In genomic region chr1:112322983-112323678, GRCh38 we compare ENCODE assay signal across 1 cellular context.
A peak's percentile ranks its signal among the peaks of the same experiment; 100 is the strongest.
TF ChIP-seq lines count a peak whose summit lies in the region.

No MANE protein-coding gene starts in this region.

TF ChIP-seq in K562, 482 proteins besides CTCF, POLR2A, EP300 and RAD21 (continued from another document):
- no peak for TF ChIP-seq NR4A1 (CRISPR knock-in tag; IDR thresholded peaks at IDR 0.05)
- no peak for TF ChIP-seq NR4A1 (tag; IDR thresholded peaks at IDR 0.05)
- peak; percentile 82; the same call in 1 of the 2 replicates for TF ChIP-seq ZNF589 (CRISPR knock-in tag; IDR thresholded peaks at IDR 0.05; ENCODE audit: low read depth)
- TF ChIP-seq ZNF444 (CRISPR knock-in tag; IDR thresholded peaks at IDR 0.05), result no peak
- TF ChIP-seq GATAD2B (IDR thresholded peaks at IDR 0.05; ENCODE audit: borderline replicate concordance), result no peak
- no peak for TF ChIP-seq HMBOX1 (IDR thresholded peaks at IDR 0.05)
- no peak for TF ChIP-seq PTBP1 (IDR thresholded peaks at IDR 0.05; ENCODE audit: low read depth, low read length)
- peak; percentile 37; the same call in 1 of the 2 replicates for TF ChIP-seq CBFA2T3 (IDR thresholded peaks at IDR 0.05)
- peak in 1 of 2 experiments; percentile 45; a peak in 1 of 4 replicates for TF ChIP-seq RCOR1 (IDR thresholded peaks at IDR 0.05; ENCODE audit: borderline replicate concordance in 1 of 2, low read depth in 2 of 2, low read length in 2 of 2)
- TF ChIP-seq TFAP4 (CRISPR knock-in tag; IDR thresholded peaks at IDR 0.05; ENCODE audit: borderline replicate concordance), result peak; percentile 24; the same call in 1 of the 2 replicates
- no peak for TF ChIP-seq ZSCAN32 (CRISPR knock-in tag; IDR thresholded peaks at IDR 0.05)
- peak; percentile 70 for TF ChIP-seq SMAD4 (CRISPR knock-in tag; conservative IDR thresholded peaks at IDR 0.05)
- TF ChIP-seq MGA (IDR thresholded peaks at IDR 0.05), result peak; percentile 40
- no peak for TF ChIP-seq POLR3A (IDR thresholded peaks at IDR 0.05; ENCODE audit: borderline replicate concordance, extremely low read depth, insufficient read depth, insufficient read length)
- TF ChIP-seq ZBTB40 (IDR thresholded peaks at IDR 0.05), result no peak
- TF ChIP-seq ZBTB40 (CRISPR knock-in tag; IDR thresholded peaks at IDR 0.05), result no peak
- TF ChIP-seq TEAD4 (IDR thresholded peaks at IDR 0.05; ENCODE audit: low read length), result peak; percentile 32; the same call in 1 of the 2 replicates
- no peak for TF ChIP-seq TEAD4 (CRISPR knock-in tag; IDR thresholded peaks at IDR 0.05; ENCODE audit: borderline replicate concordance)
- TF ChIP-seq LARP7 (IDR thresholded peaks at IDR 0.05), result peak; percentile 57; the same call in 1 of the 2 replicates
- peak; percentile 95 for TF ChIP-seq ZNF512 (tag; IDR thresholded peaks at IDR 0.05)
